ENCODE assay signal across 12 cellular contexts in the genomic region with DNA sequence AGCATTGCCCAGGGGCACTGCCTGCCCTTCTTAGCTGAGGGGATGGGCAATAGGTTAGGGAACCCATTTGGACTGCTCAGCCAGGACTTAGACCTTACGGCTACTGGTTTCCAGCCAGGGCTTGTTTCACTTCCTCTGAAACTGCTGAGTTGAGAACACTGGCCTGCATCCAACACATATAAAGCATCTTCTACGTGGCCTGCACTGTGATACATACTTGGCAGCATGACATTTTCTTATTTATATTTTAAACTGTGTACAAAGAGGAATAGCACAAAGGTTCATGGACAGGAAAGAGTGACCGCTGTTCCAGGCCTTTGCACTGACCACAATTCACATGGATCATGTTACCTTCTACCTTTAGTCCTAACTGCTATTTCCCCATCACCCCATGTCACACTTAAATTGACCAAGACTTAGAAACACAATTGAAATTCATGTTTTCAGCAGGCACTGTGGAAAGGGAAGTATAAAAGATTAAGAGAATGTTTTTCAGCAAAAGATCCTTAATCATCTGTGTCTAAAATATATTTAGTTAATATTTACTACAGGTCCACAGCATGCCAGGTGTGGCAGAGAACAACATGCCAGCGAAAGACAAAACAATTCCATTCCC. TPM values are rescaled to one million over a fixed set of nuclear protein-coding genes. Genes with fewer than 3 reads are reported as not detected.
DNase-seq lines count a peak whose midpoint lies in the region; ATAC-seq, FAIRE-seq and TF ChIP-seq lines count a peak whose summit lies in the region.
"Had no signal": no experiment of that assay in that cellular context is flagged by ENCODE, and none has a peak within 500 bp of the region (broad histone marks: within the 10 kb centered on the region; RNA-seq: fewer than 3 reads in every experiment).

No MANE protein-coding gene starts in this region.

- BruUV-seq in Caco-2 (replicated peaks; lab: Mats Ljungman, UMichigan), result no TSS peak

- no peak overlapping the region for H3K9ac ChIP-seq in keratinocyte (ENCODE audit: control insufficient read depth, extremely low read depth, insufficient read depth, low read length)

- ATAC-seq in GM18868 (IDR thresholded peaks at IDR 0.05; ENCODE audit: unreplicated experiment) (peak; percentile 98), GM21737 (IDR thresholded peaks at IDR 0.05; ENCODE audit: unreplicated experiment) (peak; percentile 69), HG03521 (IDR thresholded peaks at IDR 0.05; ENCODE audit: unreplicated experiment) (peak; percentile 78)
- ATAC-seq: Panc1 had no signal

- no peak overlapping the region for H3K4me2 ChIP-seq in keratinocyte (ENCODE audit: control insufficient read depth, extremely low read depth, insufficient read depth, low read depth, low read length)

- H3K27me3 ChIP-seq in keratinocyte (ENCODE audit: control insufficient read depth, extremely low read depth, insufficient read depth, low read length) (no peaks in the 10 kb centered on the region), dorsolateral prefrontal cortex (peaks cover 0 to 4% (median 0%) of the 10 kb centered on the region in 45 donors), Caco-2 (replicated peaks; ENCODE audit: control insufficient read depth, insufficient read depth, low read length) (no peaks in the 10 kb centered on the region)

- no peak overlapping the region for H3K4me3 Mint-ChIP-seq in activated T-cell treated with anti-CD3 and anti-CD28 coated beads, Interleukin-2, amount 50 U/mL, for 24 hours
- H3K4me3 Mint-ChIP-seq in Caco-2 (ENCODE audit: unreplicated experiment), result no peak overlapping the region

- no peak overlapping the region for H3K27ac ChIP-seq in keratinocyte (ENCODE audit: control insufficient read depth, insufficient read depth, low read length)
- H3K27ac ChIP-seq in dorsolateral prefrontal cortex, result no peak overlapping the region

- no peaks in the 10 kb centered on the region for H3K36me3 Mint-ChIP-seq in activated T-cell treated with anti-CD3 and anti-CD28 coated beads, Interleukin-2, amount 50 U/mL, for 24 hours (ENCODE audit: low read depth)
- no peaks in the 10 kb centered on the region for H3K36me3 Mint-ChIP-seq in Caco-2 (ENCODE audit: insufficient read depth, unreplicated experiment)

- H3K27me3 Mint-ChIP-seq in activated T-cell treated with anti-CD3 and anti-CD28 coated beads, Interleukin-2, amount 50 U/mL, for 24 hours, result no peaks in the 10 kb centered on the region
- H3K27me3 Mint-ChIP-seq in Caco-2 (ENCODE audit: insufficient read depth, unreplicated experiment), result peaks cover 3% of the 10 kb centered on the region

- no peak for DNase-seq in keratinocyte (ENCODE audit: low read depth, low spot score)
- no peak for DNase-seq in activated effector memory CD4-positive, alpha-beta T cell treated with anti-CD3 and anti-CD28 coated beads, Interleukin-2, amount 50 U/mL, for 16 hours
- DNase-seq in dorsolateral prefrontal cortex, result no peak
- DNase-seq in activated T-cell treated with anti-CD3 and anti-CD28 coated beads, Interleukin-2, amount 50 U/mL, for 24 hours, result no peak
- DNase-seq in Caco-2, result no peak
- DNase-seq: activated CD4-positive, alpha-beta T cell treated with anti-CD3 and anti-CD28 coated beads, Interleukin-2, amount 50 U/mL, for 4 hours; kidney glomerular epithelial cell; stimulated activated CD4-positive, alpha-beta T cell treated with anti-CD3 and anti-CD28 coated beads, Interleukin-12 subunit alpha, Interleukin-12 subunit beta, amount 100 ng/mL, for 4 hours had no signal

- peak overlapping the region; percentile 32 for H2AFZ ChIP-seq in keratinocyte (ENCODE audit: control insufficient read depth, low read length)

- no peaks in the 10 kb centered on the region for H3K9me3 ChIP-seq in keratinocyte (ENCODE audit: control insufficient read depth, low read depth, low read length)
- H3K9me3 ChIP-seq in Caco-2, result no peaks in the 10 kb centered on the region

- no peaks in the 10 kb centered on the region for H4K20me1 ChIP-seq in keratinocyte (ENCODE audit: control insufficient read depth, extremely low read depth, insufficient read depth, low read length)

- no peaks in the 10 kb centered on the region for H3K36me3 ChIP-seq in keratinocyte (ENCODE audit: control insufficient read depth in 2 of 2, extremely low read depth in 1 of 2, insufficient read depth in 2 of 2, low read length in 2 of 2)
- H3K36me3 ChIP-seq in Caco-2 (ENCODE audit: control insufficient read depth, insufficient read depth, low read length), result no peaks in the 10 kb centered on the region

- dilution Hi-C loops in keratinocyte (cut with MboI; ENCODE audit: extremely low pct_ligation_motif_present, low sequenced_read_pairs), result no loop called here

- POLR2A ChIA-PET in Caco-2 (lab: Charles Lee), result no interaction called here

- intact Hi-C loops in dorsolateral prefrontal cortex (cut with DNase I), result no loop called here
- intact Hi-C loops in Caco-2 (cut with micrococcal nuclease; ENCODE audit: unreplicated experiment), result no loop called here

- TF ChIP-seq CTCF in keratinocyte (optimal IDR thresholded peaks at IDR 0.05 in 1 of 3, IDR thresholded peaks at IDR 0.05 in 1 of 3, conservative IDR thresholded peaks at IDR 0.05 in 1 of 3; ENCODE audit: extremely low read depth in 1 of 3, insufficient read depth in 2 of 3, low read length in 3 of 3) (no peak), dorsolateral prefrontal cortex (IDR thresholded peaks at IDR 0.05 in 54 of 56, conservative IDR thresholded peaks at IDR 0.05 in 2 of 56; ENCODE audit: low read depth in 1 of 56, partially characterized antibody in 56 of 56) (no peak), Caco-2 (IDR thresholded peaks at IDR 0.05; ENCODE audit: insufficient read depth in 1 of 2, low read depth in 1 of 2, low read length in 1 of 2, severe bottlenecking in 1 of 2, unreplicated experiment in 1 of 2) (no peak)

- H3K4me1 ChIP-seq in keratinocyte (ENCODE audit: control insufficient read depth, extremely low read depth, insufficient read depth, low read length) (peaks cover 3% of the 10 kb centered on the region), Caco-2 (no peaks in the 10 kb centered on the region)

- no peaks in the 10 kb centered on the region for H3K9me1 ChIP-seq in keratinocyte (ENCODE audit: control insufficient read depth, extremely low read depth, insufficient read depth, low read length)

- H3K79me2 ChIP-seq in keratinocyte (ENCODE audit: control insufficient read depth, insufficient read depth, low read length), result no peaks in the 10 kb centered on the region

- H3K9me3 Mint-ChIP-seq in activated T-cell treated with anti-CD3 and anti-CD28 coated beads, Interleukin-2, amount 50 U/mL, for 24 hours, result no peaks in the 10 kb centered on the region
- H3K9me3 Mint-ChIP-seq in Caco-2 (ENCODE audit: unreplicated experiment), result no peaks in the 10 kb centered on the region

- CTCF ChIA-PET in Caco-2 (lab: Charles Lee), result no interaction called here

- no peaks in the 10 kb centered on the region for H3K4me1 Mint-ChIP-seq in activated T-cell treated with anti-CD3 and anti-CD28 coated beads, Interleukin-2, amount 50 U/mL, for 24 hours (ENCODE audit: low read depth)
- H3K4me1 Mint-ChIP-seq in Caco-2 (ENCODE audit: low read depth, unreplicated experiment), result no peaks in the 10 kb centered on the region

- FAIRE-seq in keratinocyte (lab: Jason Lieb, UNC), result no peak

- H3K4me3 ChIP-seq in keratinocyte (ENCODE audit: control insufficient read depth in 2 of 3, extremely low read depth in 1 of 3, insufficient read depth in 2 of 3, low read depth in 1 of 3, low read length in 3 of 3), result no peak overlapping the region
- no peak overlapping the region for H3K4me3 ChIP-seq in dorsolateral prefrontal cortex
- H3K4me3 ChIP-seq in Caco-2 (ENCODE audit: low read depth, low read length), result no peak overlapping the region

- no peak overlapping the region for H3K27ac Mint-ChIP-seq in activated T-cell treated with anti-CD3 and anti-CD28 coated beads, Interleukin-2, amount 50 U/mL, for 24 hours
- H3K27ac Mint-ChIP-seq in Caco-2 (ENCODE audit: unreplicated experiment), result no peak overlapping the region

RNA-seq across cellular contexts. Expression of a gene that starts 43.7 kb away (rescaled TPM):
- polyA plus RNA-seq in keratinocyte, result 2.0 to 2.6 TPM (median 2.2 TPM) in 3 replicates
- 0.26 TPM for polyA plus RNA-seq in keratinocyte (2011; ENCODE audit: low read depth)
- polyA plus RNA-seq in keratinocyte (2011; cell fraction: cytosol; rRNA removed), result 1.0 and 1.1 TPM in 2 replicates
- polyA plus RNA-seq in keratinocyte (2011; cell fraction: nucleus; rRNA removed), result 3.4 and 4.4 TPM in 2 replicates
- 0.61 and 1.4 TPM in 2 replicates for polyA plus RNA-seq in keratinocyte (2012; ENCODE audit: low replicate concordance)
- 9.1 to 19.3 TPM (median 10.2 TPM) in 3 replicates for polyA minus RNA-seq in keratinocyte
- polyA minus RNA-seq in keratinocyte (2011; cell fraction: cytosol; rRNA and poly(A)+ RNA removed), result 2.3 TPM
- 3.6 and 10.5 TPM in 2 replicates for polyA minus RNA-seq in keratinocyte (2011; cell fraction: nucleus; rRNA and poly(A)+ RNA removed)
- 10 to 100 TPM; 23.2 to 69.8 (median 46.9) TPM for total RNA-seq in dorsolateral prefrontal cortex
- total RNA-seq in Caco-2 (2022), result not detected in 2 replicates

Comparison
In these comparisons a context has a peak if more than half of its experiments do, and no peak if none do; other contexts are left out.
1. RNA of a gene that starts 43.7 kb away (total RNA-seq): 23.2 to 69.8 TPM in dorsolateral prefrontal cortex; not detected in Caco-2; every median in the first group is over 10 times any median in the second.
2. Peak in every context shown above with its lines, with median percentiles within 50 percentile points of each other: ATAC-seq.